Comparison of ENCODE assay signal across 13 cellular contexts in the genomic region with DNA sequence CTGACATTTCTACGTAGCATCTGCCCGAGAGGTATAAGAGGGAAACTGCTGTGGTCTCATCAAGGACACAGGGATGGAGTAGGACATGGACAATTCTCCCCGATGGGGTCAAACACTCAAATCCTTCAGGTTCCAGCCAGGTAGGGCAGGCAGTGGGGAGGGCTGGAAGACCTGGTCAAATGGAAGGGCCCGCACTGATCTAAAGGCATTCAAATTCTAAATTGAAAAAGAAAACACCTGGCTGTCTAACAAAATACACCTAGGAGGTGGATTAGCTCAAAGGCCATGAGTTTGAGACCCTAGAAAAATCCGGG. TPM values are rescaled to one million over a fixed set of nuclear protein-coding genes. Genes with fewer than 3 reads are reported as not detected.
DNase-seq lines count a peak whose midpoint lies in the region; ATAC-seq and TF ChIP-seq lines count a peak whose summit lies in the region.
"Had no signal": no experiment of that assay in that cellular context is flagged by ENCODE, and none has a peak within 500 bp of the region (broad histone marks: within the 10 kb centered on the region; RNA-seq: fewer than 3 reads in every experiment).

No MANE protein-coding gene starts in this region.

- H4K20me1 ChIP-seq in H9 (ENCODE audit: control insufficient read depth, insufficient read depth, insufficient read length) = no peaks in the 10 kb centered on the region

- H3K18ac ChIP-seq in H9 (ENCODE audit: insufficient read length, low read depth, low read length) = no peak overlapping the region

- H3T11ph ChIP-seq in H9 (ENCODE audit: low read length) = no peak overlapping the region

- H3K4me3 ChIP-seq in breast epithelium = peak overlapping the region in 2 of 3 donors; percentile 61 to 78
- H3K4me3 ChIP-seq: GM12878 had no signal

- no peak overlapping the region for H3K9ac ChIP-seq in H9 (ENCODE audit: extremely low read depth, insufficient read length, low read length)

- no peak overlapping the region for H2BK5ac ChIP-seq in H9 (ENCODE audit: insufficient read length, low read length)

- no peak overlapping the region for H3K14ac ChIP-seq in H9 (ENCODE audit: insufficient read depth, low read length)

- no peaks in the 10 kb centered on the region for H3K79me1 ChIP-seq in H9 (ENCODE audit: insufficient read depth, low read depth, low read length, poor library complexity, severe bottlenecking)

- H3K27me3 Mint-ChIP-seq in CD14-positive monocyte (ENCODE audit: low read depth in 3 of 3) (peaks cover 35 to 39% (median 37%) of the 10 kb centered on the region in 3 donors), H9 (ENCODE audit: low read depth) (peaks cover 20% of the 10 kb centered on the region), natural killer cell (ENCODE audit: low read depth in 2 of 2) (peaks cover 9 to 18% of the 10 kb centered on the region in 2 donors)

- peak overlapping the region; percentile 66 for H3K4me2 ChIP-seq in H9 (ENCODE audit: insufficient read depth, insufficient read length, low read length)

- intact Hi-C loops in CD14-positive monocyte (cut with micrococcal nuclease) (no loop called here), breast epithelium (cut with DNase I; ENCODE audit: low total_unique reads) (no loop called here), natural killer cell (cut with micrococcal nuclease) (no loop called here)

- H3K9me3 Mint-ChIP-seq in CD14-positive monocyte = peaks cover 0 to 9% (median 0%) of the 10 kb centered on the region in 7 donors
- H3K9me3 Mint-ChIP-seq in H9 = no peaks in the 10 kb centered on the region
- H3K9me3 Mint-ChIP-seq in natural killer cell = no peaks in the 10 kb centered on the region

- no peaks in the 10 kb centered on the region for H3K36me3 ChIP-seq in breast epithelium
- H3K36me3 ChIP-seq: left ventricle myocardium inferior had no signal

- no peak overlapping the region for H2AK5ac ChIP-seq in H9 (ENCODE audit: insufficient read length, low read length)

- ATAC-seq in natural killer cell = no peak
- ATAC-seq in HG03342 (IDR thresholded peaks at IDR 0.05; ENCODE audit: unreplicated experiment) = no peak

- H3K79me2 ChIP-seq in H9 (ENCODE audit: insufficient read depth, low read length) = no peaks in the 10 kb centered on the region

- H3K4me1 ChIP-seq in H9 (ENCODE audit: insufficient read depth, low read length) (peaks cover 3% of the 10 kb centered on the region; the same call in 1 of the 2 replicates), breast epithelium (no peaks in the 10 kb centered on the region)

- H3K4ac ChIP-seq in H9 (ENCODE audit: low read depth, low read length) = no peak overlapping the region

- H3K9me3 ChIP-seq in H9 (ENCODE audit: control insufficient read depth, low read depth, low read length) = no peaks in the 10 kb centered on the region
- H3K9me3 ChIP-seq in breast epithelium = no peaks in the 10 kb centered on the region
- H3K9me3 ChIP-seq: left ventricle myocardium inferior, tibial artery had no signal

- DNase-seq in CD14-positive monocyte (ENCODE audit: low spot score) = peak; percentile 7
- DNase-seq in H9 = no peak
- no peak for DNase-seq in breast epithelium (ENCODE audit: low spot score in 2 of 2)
- DNase-seq in natural killer cell = no peak
- no peak for DNase-seq in DMS79 treated with DMSO at 0.1 percent for 48 hours (lab: John Stamatoyannopoulos, UW)
- no peak for DNase-seq in stimulated activated CD4-positive, alpha-beta T cell treated with anti-CD3 and anti-CD28 coated beads, Interleukin-4, amount 100 ng/mL, for 1 hour
- no peak for DNase-seq in NCI-H1694 (lab: John Stamatoyannopoulos, UW)
- DNase-seq: cerebellar nuclear complex, MM.1S, tibial artery had no signal

- H3K27me3 ChIP-seq in H9 (ENCODE audit: insufficient read depth, low read length) = no peaks in the 10 kb centered on the region
- H3K27me3 ChIP-seq in breast epithelium = peaks cover 0 to 5% of the 10 kb centered on the region in 2 donors

- H2BK120ac ChIP-seq in H9 (ENCODE audit: low read depth, low read length, poor library complexity, severe bottlenecking) = no peak overlapping the region

- H3K27ac ChIP-seq in H9 (ENCODE audit: insufficient read length, low read depth, low read length) (no peak overlapping the region), breast epithelium (no peak overlapping the region)
- H3K27ac ChIP-seq: left ventricle myocardium inferior, tibial artery had no signal

- H4K8ac ChIP-seq in H9 (replicated peaks; ENCODE audit: insufficient read length, low read depth, low read length) = no peak overlapping the region

- no peak overlapping the region for H2BK20ac ChIP-seq in H9 (ENCODE audit: low read depth, low read length, poor library complexity, severe bottlenecking)

- TF ChIP-seq POLR2A in breast epithelium (IDR thresholded peaks at IDR 0.05) = no peak

- no CpG with 5 or more reads among the region's 5 CpGs for WGBS in H9 (ENCODE audit: extremely low coverage, insufficient read length, low lambda C conversion rate)

- no peak overlapping the region for H2AFZ ChIP-seq in H9 (ENCODE audit: low read length)

- H2BK15ac ChIP-seq in H9 (ENCODE audit: low read depth, low read length) = no peak overlapping the region

- H4K5ac ChIP-seq in H9 (ENCODE audit: insufficient read length, low read depth, low read length) = no peak overlapping the region

- H3K36me3 Mint-ChIP-seq in CD14-positive monocyte (peaks cover 0 to 3% of the 10 kb centered on the region in 2 donors), H9 (ENCODE audit: insufficient read depth in 1 of 3, low read depth in 3 of 3) (no peaks in the 10 kb centered on the region; a peak in 1 of 7 replicates), natural killer cell (no peaks in the 10 kb centered on the region)

- no peak overlapping the region for H3K23ac ChIP-seq in H9 (ENCODE audit: insufficient read length, low read depth, low read length)

- H3K56ac ChIP-seq in H9 (ENCODE audit: insufficient read length, low read depth, low read length) = no peak overlapping the region

- peaks cover 13% of the 10 kb centered on the region for H3K23me2 ChIP-seq in H9 (ENCODE audit: insufficient read length, low read depth, low read length, poor library complexity, severe bottlenecking)

- H3K27ac Mint-ChIP-seq in CD14-positive monocyte (peak overlapping the region in 1 of 7 donors; percentile 70), H9 (peak overlapping the region; percentile 13 to 93 (median 85); a peak in 5 of 7 replicates), natural killer cell (peak overlapping the region in 1 of 2 donors; percentile 52)

- no peak overlapping the region for H2BK12ac ChIP-seq in H9 (ENCODE audit: insufficient read length, low read depth, low read length)

- H3K4me1 Mint-ChIP-seq in CD14-positive monocyte = peaks cover 16% of the 10 kb centered on the region
- H3K4me1 Mint-ChIP-seq in H9 = peaks cover 30 to 33% of the 10 kb centered on the region in 2 experiments
- H3K4me1 Mint-ChIP-seq in natural killer cell = peaks cover 0 to 13% of the 10 kb centered on the region in 2 donors

- no peak for TF ChIP-seq CTCF in CD14-positive monocyte (IDR thresholded peaks at IDR 0.05)
- no peak for TF ChIP-seq CTCF in H9 (conservative IDR thresholded peaks at IDR 0.05)
- TF ChIP-seq CTCF in breast epithelium (IDR thresholded peaks at IDR 0.05) = no peak
- no peak for TF ChIP-seq CTCF in natural killer cell (IDR thresholded peaks at IDR 0.05)

- H4K91ac ChIP-seq in H9 (ENCODE audit: insufficient read length, low read depth, low read length) = no peak overlapping the region

- peak overlapping the region; percentile 60 to 83 for H3K4me3 Mint-ChIP-seq in CD14-positive monocyte
- H3K4me3 Mint-ChIP-seq in H9 = peak overlapping the region; percentile 84 to 85
- H3K4me3 Mint-ChIP-seq in natural killer cell = peak overlapping the region; percentile 82

RNA-seq across cellular contexts. Expression of gene DUSP15, which starts 8.2 kb away (rescaled TPM):
- not detected for polyA plus RNA-seq in CD14-positive monocyte
- 5.6 and 6.7 TPM in 2 replicates for total RNA-seq in H9 (2021)
- total RNA-seq in breast epithelium = 1 to 10 TPM; 1.9 to 3.6 (median 2.1) TPM
- not detected for total RNA-seq in natural killer cell

RNA-seq across cellular contexts. Expression of gene TTLL9, which starts 8.3 kb away (rescaled TPM):
- polyA plus RNA-seq in CD14-positive monocyte = not detected
- total RNA-seq in H9 (2021) = 0.13 and 0.20 TPM in 2 replicates
- total RNA-seq in breast epithelium = 1 to 10 TPM in 1 of 3 donors, under 1 TPM in 2; 0.16 to 2.9 (median 0.98) TPM
- not detected for total RNA-seq in natural killer cell

RNA-seq across cellular contexts. Expression of gene FOXS1, which starts 16.7 kb away (rescaled TPM):
- not detected for polyA plus RNA-seq in CD14-positive monocyte
- total RNA-seq in H9 (2021) (0.22 TPM in 1 of 2 replicates, not detected in the other), breast epithelium (under 1 TPM in 2 of 3 donors, not detected in 1; 0.44 to 0.98 TPM), natural killer cell (not detected)
- total RNA-seq: GM12878 had no signal
- polyA plus RNA-seq: GM12878 had no signal

RNA-seq across cellular contexts. Expression of gene MYLK2, which starts 43.0 kb away (rescaled TPM):
- polyA plus RNA-seq in CD14-positive monocyte = not detected
- 0.57 and 0.74 TPM in 2 replicates for total RNA-seq in H9 (2021)
- total RNA-seq in breast epithelium = not detected
- total RNA-seq in natural killer cell = under 1 TPM in 1 of 3 donors, not detected in 2; 0.12 TPM
